Comparison of ENCODE assay signal across 8 cellular contexts in genomic region chr5:119267958-119268386, GRCh38.
DNase-seq lines count a peak whose midpoint lies in the region; ATAC-seq, FAIRE-seq and TF ChIP-seq lines count a peak whose summit lies in the region.

No MANE protein-coding gene starts in this region.

- no peak for TF ChIP-seq RAD21 in HepG2 (CRISPR knock-in tag; IDR thresholded peaks at IDR 0.05)

- H3K4me2 ChIP-seq in HepG2 (ENCODE audit: low read depth, low read length): peak overlapping the region; percentile 83

- H3K4me3 ChIP-seq in HepG2 (replicated peaks in 1 of 3; ENCODE audit: insufficient read depth in 1 of 3, low read depth in 2 of 3, low read length in 3 of 3): peak overlapping the region; percentile 76 to 96 (median 87)

- peaks cover 3% of the 10 kb centered on the region for H3K79me2 ChIP-seq in HepG2 (ENCODE audit: insufficient read depth, low read length)

- peak overlapping the region; percentile 78 for H3K27ac ChIP-seq in HepG2 (ENCODE audit: extremely low read length, insufficient read depth, low read length)

- no peaks in the 10 kb centered on the region; a peak in 1 of 5 replicates for H3K27me3 ChIP-seq in HepG2 (ENCODE audit: control insufficient read depth in 1 of 2, insufficient read depth in 2 of 2, low read length in 2 of 2)

- peaks cover 34% of the 10 kb centered on the region for H3K4me1 ChIP-seq in HepG2 (ENCODE audit: insufficient read depth, low read length)

- H3K36me3 ChIP-seq in HepG2 (replicated peaks in 1 of 2; ENCODE audit: control insufficient read depth in 1 of 2, insufficient read depth in 2 of 2, low read length in 2 of 2): no peaks in the 10 kb centered on the region

- BruUV-seq in HepG2 (replicated peaks; lab: Mats Ljungman, UMichigan): TSS peak; percentile 87

- FAIRE-seq in HepG2 (lab: Jason Lieb, UNC): peak; percentile 90

- TF ChIP-seq EP300 in HepG2 (IDR thresholded peaks at IDR 0.05; ENCODE audit: low read depth in 2 of 2, low read length in 2 of 2): no peak
- no peak for TF ChIP-seq EP300 in HepG2 (CRISPR knock-in tag; IDR thresholded peaks at IDR 0.05; ENCODE audit: borderline replicate concordance)

- DNase-seq in AG20443 (ENCODE audit: low spot score) (peak; percentile 91), GM19240 (ENCODE audit: insufficient read length, low spot score) (peak; percentile 50), NCI-H524 treated with DMSO at 0.1 percent for 48 hours (lab: John Stamatoyannopoulos, UW) (peak; percentile 58), dermis microvascular lymphatic vessel endothelial cell (ENCODE audit: low read depth in 2 of 2) (peak; percentile 95 to 97), HepG2 (ENCODE audit: low spot score) (peak; percentile 91)
- DNase-seq in activated CD4-positive, alpha-beta T cell treated with anti-CD3 and anti-CD28 coated beads, Interleukin-2, amount 50 U/mL, for 24 hours (ENCODE audit: low read depth in 1 of 2, low spot score in 1 of 2): peak; percentile 56 to 64
- peak; percentile 68 to 74 for DNase-seq in stimulated activated CD4-positive, alpha-beta T cell treated with anti-CD3 and anti-CD28 coated beads, Interleukin-2, amount 100 ng/mL, for 48 hours

- H3K9me3 ChIP-seq in HepG2 (ENCODE audit: low read length): no peaks in the 10 kb centered on the region

- intact Hi-C loops in HepG2 (cut with micrococcal nuclease; ENCODE audit: unreplicated experiment): loop anchor here (1.0 to 2.0 kb wide), 3 partner anchors 21 to 144 kb away; no protein-coding TSS in a partner anchor

- H4K20me1 ChIP-seq in HepG2 (ENCODE audit: insufficient read depth, low read length): no peaks in the 10 kb centered on the region

- 3% methylated on average over 16 of the region's 18 CpGs for WGBS in HepG2 (ENCODE audit: low lambda C conversion rate)

- no peak for TF ChIP-seq CTCF in HepG2 (CRISPR knock-in tag; IDR thresholded peaks at IDR 0.05)

- in situ Hi-C loops in HepG2 (cut with HindIII; ENCODE audit: extremely low pct_ligation_motif_present, low pct_unique_long_range_greater_than_20kb): no loop called here

- POLR2A ChIA-PET in HepG2 (lab: Yijun Ruan, JAX): interaction anchor here (0.9 to 2.9 kb wide), 18 partner anchors 9 to 280 kb away, joined by 3 to 44 read pairs (median 4); partner anchors contain the start of genes DMXL1, DTWD2 and HSD17B4

- peak; percentile 68 for ATAC-seq in HG03442 (IDR thresholded peaks at IDR 0.05; ENCODE audit: unreplicated experiment)
- ATAC-seq in HepG2: peak; percentile 93

- H2AFZ ChIP-seq in HepG2 (ENCODE audit: low read length): peak overlapping the region; percentile 99

- TF ChIP-seq POLR2A in HepG2 (IDR thresholded peaks at IDR 0.05; ENCODE audit: insufficient read depth in 1 of 2, low read depth in 2 of 2, low read length in 2 of 2): no peak

- CTCF ChIA-PET in HepG2 (lab: Yijun Ruan, JAX; ENCODE audit: low intra/inter-chr PET ratio, low total read pairs): interaction anchor here (1.1 to 1.3 kb wide), 2 partner anchors 35 to 144 kb away, joined by 3 read pairs; no protein-coding TSS in a partner anchor

- peak overlapping the region; percentile 79 for H3K9ac ChIP-seq in HepG2 (ENCODE audit: insufficient read depth, low read depth, low read length)

TF ChIP-seq in HepG2, 621 proteins besides CTCF, POLR2A, EP300 and RAD21 (continues in another document):
- TF ChIP-seq ZSCAN20 (CRISPR knock-in tag; IDR thresholded peaks at IDR 0.05; ENCODE audit: borderline replicate concordance) (no peak), NR1H2 (CRISPR knock-in tag; IDR thresholded peaks at IDR 0.05; ENCODE audit: borderline replicate concordance, low read depth) (no peak), ZNF484 (CRISPR knock-in tag; IDR thresholded peaks at IDR 0.05; ENCODE audit: borderline replicate concordance, low read depth) (no peak), TBP (CRISPR knock-in tag; IDR thresholded peaks at IDR 0.05) (0 out of 2 replicates have a peak, but pooled peaks have one; percentile 73), ZSCAN22 (CRISPR knock-in tag; IDR thresholded peaks at IDR 0.05) (no peak), MBNL3 (CRISPR knock-in tag; conservative IDR thresholded peaks at IDR 0.05) (no peak), PLSCR1 (CRISPR knock-in tag; IDR thresholded peaks at IDR 0.05; ENCODE audit: borderline replicate concordance) (no peak), ZBTB39 (CRISPR knock-in tag; IDR thresholded peaks at IDR 0.05) (no peak), ZFX (CRISPR knock-in tag; IDR thresholded peaks at IDR 0.05; ENCODE audit: low read depth) (no peak), ARID2 (CRISPR knock-in tag; IDR thresholded peaks at IDR 0.05; ENCODE audit: borderline replicate concordance) (no peak), HMGXB4 (CRISPR knock-in tag; IDR thresholded peaks at IDR 0.05; ENCODE audit: borderline replicate concordance in 1 of 2, low read depth in 1 of 2) (no peak; a peak in 1 of 4 replicates), HES4 (CRISPR knock-in tag; IDR thresholded peaks at IDR 0.05; ENCODE audit: borderline replicate concordance) (no peak), CREBL2 (CRISPR knock-in tag; IDR thresholded peaks at IDR 0.05; ENCODE audit: borderline replicate concordance) (no peak), SP5 (CRISPR knock-in tag; IDR thresholded peaks at IDR 0.05; ENCODE audit: borderline replicate concordance, low read depth) (no peak), ZBTB46 (CRISPR knock-in tag; IDR thresholded peaks at IDR 0.05; ENCODE audit: borderline replicate concordance) (no peak), U2AF2 (IDR thresholded peaks at IDR 0.05; ENCODE audit: low read depth, low read length) (no peak), RNF219 (CRISPR knock-in tag; IDR thresholded peaks at IDR 0.05) (no peak)

Comparison
In these comparisons a context has a peak if more than half of its experiments do, and no peak if none do; other contexts are left out.
1. Peak in every context shown above with its lines: DNase-seq, ATAC-seq, H3K4me3 ChIP-seq and H3K27ac ChIP-seq.